ENCODE assay signal across 8 cellular contexts in genomic region chr18:59268722-59269562, GRCh38. TPM values are rescaled to one million over a fixed set of nuclear protein-coding genes. Genes with fewer than 3 reads are reported as not detected.
A peak's percentile ranks its signal among the peaks of the same experiment; 100 is the strongest.
DNase-seq lines count a peak whose midpoint lies in the region; ATAC-seq and TF ChIP-seq lines count a peak whose summit lies in the region.

No MANE protein-coding gene starts in this region.

- TF ChIP-seq CTCF in suprapubic skin (IDR thresholded peaks at IDR 0.05), result no peak

- no peaks in the 10 kb centered on the region for H3K36me3 ChIP-seq in suprapubic skin

- H3K4me3 Mint-ChIP-seq in activated naive CD4-positive, alpha-beta T cell treated with anti-CD3 and anti-CD28 coated beads, Interleukin-2, amount 10 ng/mL, durations not matched to agents 7 days and 5 days, result no peak overlapping the region

- 5% methylated on average over 30 of the region's 90 CpGs for WGBS in suprapubic skin

- no peaks in the 10 kb centered on the region for H3K36me3 Mint-ChIP-seq in activated naive CD4-positive, alpha-beta T cell treated with anti-CD3 and anti-CD28 coated beads, Interleukin-2, amount 10 ng/mL, durations not matched to agents 7 days and 5 days

- H3K27me3 ChIP-seq in suprapubic skin, result peaks cover 100% of the 10 kb centered on the region

- DNase-seq in stimulated activated naive CD4-positive, alpha-beta T cell treated with Interleukin-2 at 50 U/mL for 16 hours (lab: John Stamatoyannopoulos, UW), result peak; percentile 17
- DNase-seq in stimulated activated naive CD4-positive, alpha-beta T cell (lab: John Stamatoyannopoulos, UW), result no peak
- DNase-seq in NCI-H1105 treated with DMSO at 0.1 percent for 48 hours (lab: John Stamatoyannopoulos, UW) (peak; percentile 46), left colon (peak in 1 of 2 donors; percentile 37), suprapubic skin (ENCODE audit: low spot score in 2 of 2) (no peak), GM19238 (ENCODE audit: insufficient read length, low spot score) (no peak), NCI-H1694 (lab: John Stamatoyannopoulos, UW) (no peak)
- peak; percentile 61 for DNase-seq in activated naive CD4-positive, alpha-beta T cell treated with anti-CD3 and anti-CD28 coated beads, Interleukin-2, amount 10 ng/mL, durations not matched to agents 7 days and 5 days

- H3K9me3 Mint-ChIP-seq in activated naive CD4-positive, alpha-beta T cell treated with anti-CD3 and anti-CD28 coated beads, Interleukin-2, amount 10 ng/mL, durations not matched to agents 7 days and 5 days, result no peaks in the 10 kb centered on the region

- peaks cover 100% of the 10 kb centered on the region for H3K27me3 Mint-ChIP-seq in activated naive CD4-positive, alpha-beta T cell treated with anti-CD3 and anti-CD28 coated beads, Interleukin-2, amount 10 ng/mL, durations not matched to agents 7 days and 5 days

- no peak for TF ChIP-seq EP300 in suprapubic skin (IDR thresholded peaks at IDR 0.05)

- H3K9me3 ChIP-seq in suprapubic skin, result no peaks in the 10 kb centered on the region

- peak overlapping the region; percentile 37 for H3K4me3 ChIP-seq in suprapubic skin

- H3K27ac ChIP-seq in suprapubic skin, result no peak overlapping the region

- intact Hi-C loops in left colon (cut with DNase I, micrococcal nuclease), result no loop called here

- no peak for TF ChIP-seq POLR2A in suprapubic skin (IDR thresholded peaks at IDR 0.05)

- peak overlapping the region; percentile 52 for H3K27ac Mint-ChIP-seq in activated naive CD4-positive, alpha-beta T cell treated with anti-CD3 and anti-CD28 coated beads, Interleukin-2, amount 10 ng/mL, durations not matched to agents 7 days and 5 days

- peak; percentile 69 for ATAC-seq in left colon

- CTCF ChIA-PET in activated naive CD4-positive, alpha-beta T cell treated with anti-CD3 and anti-CD28 coated beads, Interleukin-2, amount 10 ng/mL, durations not matched to agents 7 days and 5 days (lab: Charles Lee), result interaction anchor here (0.9 to 3.3 kb wide), 6 partner anchors 9 to 184 kb away, joined by 3 to 14 read pairs (median 6); no protein-coding TSS in a partner anchor

- H3K4me1 Mint-ChIP-seq in activated naive CD4-positive, alpha-beta T cell treated with anti-CD3 and anti-CD28 coated beads, Interleukin-2, amount 10 ng/mL, durations not matched to agents 7 days and 5 days, result peaks cover 40% of the 10 kb centered on the region

- peaks cover 55% of the 10 kb centered on the region for H3K4me1 ChIP-seq in suprapubic skin

RNA-seq across cellular contexts. Expression of gene RAX, which starts 4.3 kb away (rescaled TPM):
- total RNA-seq in left colon (not detected), suprapubic skin (under 1 TPM in 1 of 4 donors, not detected in 3; 0.18 TPM)

RNA-seq across cellular contexts. Expression of gene GRP, which starts 49.0 kb away (rescaled TPM):
- total RNA-seq in left colon (under 1 TPM in 1 of 2 donors, not detected in 1; 0.81 TPM), suprapubic skin (not detected)

RNA-seq across cellular contexts. Expression of gene CPLX4, which starts 49.5 kb away (rescaled TPM):
- not detected for total RNA-seq in left colon
- not detected for total RNA-seq in suprapubic skin

Comparison
In these comparisons a context has a peak if more than half of its experiments do, and no peak if none do; other contexts are left out.
1. DNase-seq: peak in stimulated activated naive CD4-positive, alpha-beta T cell treated with Interleukin-2 at 50 U/mL for 16 hours (single experiment), NCI-H1105 treated with DMSO at 0.1 percent for 48 hours (single experiment) and activated naive CD4-positive, alpha-beta T cell treated with anti-CD3 and anti-CD28 coated beads, Interleukin-2, amount 10 ng/mL, durations not matched to agents 7 days and 5 days (single experiment); none in stimulated activated naive CD4-positive, alpha-beta T cell (0 of 6), suprapubic skin (0 of 2), GM19238 (single experiment) and NCI-H1694 (single experiment).